ENCODE assay signal across 8 cellular contexts in the genomic region with DNA sequence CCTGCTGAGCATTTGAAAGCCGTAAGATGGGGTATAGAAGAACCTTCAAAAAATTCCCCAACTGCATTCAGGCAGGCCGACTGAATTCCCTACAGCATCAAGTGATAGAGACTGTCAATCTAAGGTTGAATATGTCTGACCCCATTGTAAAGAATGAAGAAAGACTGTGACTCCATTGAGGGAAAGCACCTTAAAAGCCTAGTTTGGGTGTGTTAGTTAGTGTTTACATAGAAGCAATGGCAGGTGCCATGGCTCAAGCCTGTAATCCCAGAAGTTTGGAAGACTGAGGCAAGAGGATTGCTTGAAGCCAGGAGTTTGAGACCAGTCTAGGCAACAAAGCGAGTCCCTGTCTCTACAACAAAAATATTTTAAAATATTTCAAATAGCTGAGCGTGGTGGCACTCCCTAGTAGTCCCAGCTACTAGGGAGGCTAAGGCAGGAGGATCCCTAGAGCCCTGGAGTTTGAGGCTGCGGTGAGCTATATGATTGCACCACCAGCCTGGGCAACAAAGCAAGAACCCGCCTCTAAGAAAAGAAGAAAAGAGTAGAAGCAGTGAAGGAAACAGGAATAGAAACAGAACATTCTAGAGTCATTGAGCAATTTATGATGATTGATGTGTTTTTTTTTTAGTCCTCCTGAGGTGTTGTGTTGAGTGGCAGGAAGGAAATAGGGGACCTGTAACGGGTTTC. TPM values are rescaled to one million over a fixed set of nuclear protein-coding genes. Genes with fewer than 3 reads are reported as not detected.
DNase-seq lines count a peak whose midpoint lies in the region; ATAC-seq and TF ChIP-seq lines count a peak whose summit lies in the region.

No MANE protein-coding gene starts in this region.

- no peaks in the 10 kb centered on the region for H3K36me3 ChIP-seq in mucosa of descending colon (ENCODE audit: low read depth)

- DNase-seq in HL-60 (ENCODE audit: low read depth in 1 of 2, low spot score in 1 of 2) = peak in 1 of 2 experiments; percentile 66
- no peak for DNase-seq in mucosa of descending colon
- no peak for DNase-seq in DMS114 treated with DMSO at 0.1 percent for 48 hours (lab: John Stamatoyannopoulos, UW; ENCODE audit: unreplicated experiment)
- no peak for DNase-seq in NCI-H2107 treated with DMSO at 0.1 percent for 48 hours (lab: John Stamatoyannopoulos, UW; ENCODE audit: unreplicated experiment)
- no peak for DNase-seq in NCI-H146 (lab: John Stamatoyannopoulos, UW)

- H3K9me3 ChIP-seq in mucosa of descending colon = no peaks in the 10 kb centered on the region

- no peak for TF ChIP-seq CTCF in HL-60 (IDR thresholded peaks at IDR 0.05; ENCODE audit: insufficient read depth, low read length)
- TF ChIP-seq CTCF in mucosa of descending colon (IDR thresholded peaks at IDR 0.05) = no peak

- intact Hi-C loops in mucosa of descending colon (cut with DNase I, micrococcal nuclease) = no loop called here

- H3K27me3 ChIP-seq in HL-60 (ENCODE audit: insufficient read depth, poor library complexity, severe bottlenecking) = no peaks in the 10 kb centered on the region

- H3K4me3 ChIP-seq in HL-60 (replicated peaks; ENCODE audit: insufficient read depth, low read length) (no peak overlapping the region), mucosa of descending colon (peak overlapping the region; percentile 0)

- ATAC-seq in GM19025 (IDR thresholded peaks at IDR 0.05; ENCODE audit: low read depth, unreplicated experiment) = peak; percentile 34
- ATAC-seq in mucosa of descending colon = peak; percentile 28
- ATAC-seq in GM19455 (IDR thresholded peaks at IDR 0.05; ENCODE audit: unreplicated experiment) = no peak

- H3K4me1 ChIP-seq in mucosa of descending colon (ENCODE audit: low read depth) = peaks cover 62% of the 10 kb centered on the region

- H3K27ac ChIP-seq in HL-60 (replicated peaks) = peak overlapping the region; percentile 91
- H3K27ac ChIP-seq in angular gyrus (ENCODE audit: low read depth, low read length) = peak overlapping the region; percentile 94

RNA-seq across cellular contexts. Expression of a gene that starts 15.4 kb away (rescaled TPM):
- total RNA-seq in mucosa of descending colon = 10 to 100 TPM; 15.7 to 26.8 (median 19.5) TPM

RNA-seq across cellular contexts. Expression of a gene that starts 15.5 kb away (rescaled TPM):
- total RNA-seq in mucosa of descending colon = under 1 TPM; 0.14 to 0.63 (median 0.41) TPM

RNA-seq across cellular contexts. Expression of a gene that starts 16.5 kb away (rescaled TPM):
- total RNA-seq in mucosa of descending colon = 1,000 to 10,000 TPM in 1 of 3 donors, 100 to 1,000 TPM in 2; 683 to 1,682 (median 830) TPM

RNA-seq across cellular contexts. Expression of a gene that starts 22.1 kb away (rescaled TPM):
- 10 to 100 TPM in 2 of 3 donors, 1 to 10 TPM in 1; 3.9 to 34.3 (median 10.2) TPM for total RNA-seq in mucosa of descending colon

RNA-seq across cellular contexts. Expression of a gene that starts 41.6 kb away (rescaled TPM):
- not detected for total RNA-seq in mucosa of descending colon
